19 cellular contexts compared by ENCODE assay signal in the genomic region with DNA sequence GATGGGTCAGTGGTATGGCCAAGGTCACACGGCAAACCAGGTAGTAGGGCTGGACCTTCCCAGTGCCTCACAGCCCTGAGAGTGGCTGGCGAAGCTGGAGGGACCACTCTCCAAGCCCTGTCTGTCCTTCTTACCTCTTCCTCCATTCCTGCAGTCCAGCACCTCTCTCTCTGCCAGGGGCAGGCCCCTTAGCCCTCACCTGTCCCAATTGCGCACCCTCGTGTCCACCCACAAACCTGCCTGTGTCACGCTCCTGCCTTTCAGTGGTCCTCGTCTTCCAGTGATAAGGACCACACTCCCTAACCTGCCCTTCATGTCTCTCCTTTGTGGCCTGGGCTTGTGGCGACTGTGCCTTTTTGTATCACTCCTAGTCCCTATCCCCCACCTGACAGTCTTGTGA. TPM values are rescaled to one million over a fixed set of nuclear protein-coding genes. Genes with fewer than 3 reads are reported as not detected.
A peak's percentile ranks its signal among the peaks of the same experiment; 100 is the strongest.
DNase-seq lines count a peak whose midpoint lies in the region; ATAC-seq and TF ChIP-seq lines count a peak whose summit lies in the region.
"Had no signal": no experiment of that assay in that cellular context is flagged by ENCODE, and none has a peak within 500 bp of the region (broad histone marks: within the 10 kb centered on the region; RNA-seq: fewer than 3 reads in every experiment).

No MANE protein-coding gene starts in this region.

- H3K27me3 ChIP-seq in vagina: no peaks in the 10 kb centered on the region
- H3K27me3 ChIP-seq in gastroesophageal sphincter: peaks cover 36% of the 10 kb centered on the region

- ATAC-seq in left cardiac atrium (no peak), gastroesophageal sphincter (no peak)

- no peak overlapping the region for H3K27ac Mint-ChIP-seq in chondrocyte (ENCODE audit: unreplicated experiment)
- H3K27ac Mint-ChIP-seq: CD8-positive, alpha-beta memory T cell had no signal

- no peak overlapping the region for H3K4me3 Mint-ChIP-seq in chondrocyte (ENCODE audit: unreplicated experiment)
- H3K4me3 Mint-ChIP-seq: CD8-positive, alpha-beta memory T cell had no signal

- no peaks in the 10 kb centered on the region for H3K36me3 Mint-ChIP-seq in chondrocyte (ENCODE audit: low read depth)
- H3K36me3 Mint-ChIP-seq: CD8-positive, alpha-beta memory T cell had no signal

- H3K4me1 Mint-ChIP-seq in chondrocyte (ENCODE audit: low read depth): peaks cover 10% of the 10 kb centered on the region

- TF ChIP-seq POLR2A in vagina (IDR thresholded peaks at IDR 0.05) (no peak), gastroesophageal sphincter (IDR thresholded peaks at IDR 0.05) (no peak)

- 86 to 98% methylated on average over 5 to 7 of the region's 7 CpGs for WGBS in gastroesophageal sphincter (ENCODE audit: low coverage in 1 of 2), 2 donors

- DNase-seq in left cardiac atrium: peak; percentile 11
- DNase-seq in cardiac septum (ENCODE audit: low spot score): no peak
- DNase-seq in chondrocyte (ENCODE audit: low spot score): peak; percentile 86
- DNase-seq in mucosa of gallbladder (ENCODE audit: low spot score): peak; percentile 6
- DNase-seq in vagina (ENCODE audit: extremely low spot score in 2 of 2): no peak
- DNase-seq in HuH-7.5 (ENCODE audit: low spot score): no peak
- DNase-seq in LoVo (ENCODE audit: low spot score): no peak
- DNase-seq: CD8-positive, alpha-beta memory T cell; GF-D8; HCEC 1CT; NCI-H1417 treated with DMSO at 0.1 percent for 48 hours; NCI-H1930; NCI-H2171 treated with DMSO at 0.1 percent for 48 hours; NCI-H748 treated with DMSO at 0.1 percent for 48 hours; RPMI8226 had no signal

- H3K27ac ChIP-seq in vagina: peak overlapping the region; percentile 89
- H3K27ac ChIP-seq in gastroesophageal sphincter: peak overlapping the region in 1 of 4 donors; percentile 86
- H3K27ac ChIP-seq: HL-60 had no signal

- TF ChIP-seq CTCF in chondrocyte (IDR thresholded peaks at IDR 0.05) (no peak), vagina (IDR thresholded peaks at IDR 0.05) (no peak), gastroesophageal sphincter (IDR thresholded peaks at IDR 0.05) (no peak)

- H3K36me3 ChIP-seq in vagina (no peaks in the 10 kb centered on the region), gastroesophageal sphincter (peaks cover 0 to 9% of the 10 kb centered on the region in 2 donors)

- H3K9me3 ChIP-seq in vagina: no peaks in the 10 kb centered on the region
- H3K9me3 ChIP-seq in gastroesophageal sphincter: no peaks in the 10 kb centered on the region

- no peaks in the 10 kb centered on the region for H3K27me3 Mint-ChIP-seq in chondrocyte (ENCODE audit: low read depth)

- H3K9me3 Mint-ChIP-seq in chondrocyte (ENCODE audit: low read depth): no peaks in the 10 kb centered on the region
- H3K9me3 Mint-ChIP-seq: CD8-positive, alpha-beta memory T cell had no signal

- TF ChIP-seq EP300 in gastroesophageal sphincter (IDR thresholded peaks at IDR 0.05): no peak

- no peak overlapping the region for H3K4me3 ChIP-seq in vagina
- peak overlapping the region in 1 of 2 donors; percentile 73 for H3K4me3 ChIP-seq in gastroesophageal sphincter

- peaks cover 27% of the 10 kb centered on the region for H3K4me1 ChIP-seq in vagina
- H3K4me1 ChIP-seq in gastroesophageal sphincter: peaks cover 0 to 40% (median 10%) of the 10 kb centered on the region in 3 donors

- intact Hi-C loops in left cardiac atrium (cut with DNase I) (no loop called here), cardiac septum (cut with DNase I) (loop anchor here (5.0 kb wide), 1 partner anchor 117 kb away; no protein-coding TSS in a partner anchor), vagina (cut with DNase I) (no loop called here)

RNA-seq across cellular contexts. Expression of gene PODN, which starts 3.4 kb away (rescaled TPM):
- total RNA-seq in left cardiac atrium (10 to 100 TPM; 28.6 to 84.9 TPM), cardiac septum (19.4 TPM), chondrocyte (4.1 to 9.3 TPM (median 9.2 TPM) in 3 replicates), mucosa of gallbladder (250 TPM), vagina (207 TPM), gastroesophageal sphincter (100 to 1,000 TPM in 3 of 4 donors, 10 to 100 TPM in 1; 60.4 to 170 (median 125) TPM)
- total RNA-seq: A172; CD8-positive, alpha-beta memory T cell; NCI-H460 had no signal

Comparison
In these comparisons a context has a peak if more than half of its experiments do, and no peak if none do; other contexts are left out.
1. DNase-seq: peak in left cardiac atrium (single experiment), chondrocyte (single experiment) and mucosa of gallbladder (single experiment); none in cardiac septum (single experiment), vagina (0 of 2), HuH-7.5 (single experiment) and LoVo (single experiment).